Comparison of ENCODE assay signal across 19 cellular contexts in genomic region chr18:31549416-31549815, GRCh38. TPM values are rescaled to one million over a fixed set of nuclear protein-coding genes. Genes with fewer than 3 reads are reported as not detected.
"Had no signal": no experiment of that assay in that cellular context is flagged by ENCODE, and none has a peak within 500 bp of the region (broad histone marks: within the 10 kb centered on the region; RNA-seq: fewer than 3 reads in every experiment).

No MANE protein-coding gene starts in this region.

- H3K4me3 ChIP-seq: ascending aorta, pancreas, sigmoid colon, testis, upper lobe of left lung had no signal

- DNase-seq: activated CD4-positive, alpha-beta T cell treated with anti-CD3 and anti-CD28 coated beads for 36 hours; activated CD4-positive, alpha-beta T cell treated with anti-CD3 and anti-CD28 coated beads, Interleukin-2, amount 50 U/mL, for 48 hours; activated gamma-delta T cell; cortex of kidney; hypothalamus; left ventricle myocardium superior; naive thymus-derived CD4-positive, alpha-beta T cell; pancreas; sigmoid colon; stimulated activated CD4-positive, alpha-beta T cell treated with anti-CD3 and anti-CD28 coated beads, Interleukin-4, amount 100 ng/mL, for 24 hours; testis; upper lobe of left lung had no signal

- H3K9me3 Mint-ChIP-seq: activated naive CD4-positive, alpha-beta T cell treated with anti-CD3 and anti-CD28 coated beads, Interleukin-2, amount 50 U/mL, for 24 hours; naive thymus-derived CD4-positive, alpha-beta T cell; stimulated activated effector memory CD8-positive, alpha-beta T cell treated with anti-CD3 and anti-CD28 coated beads, Interleukin-12 subunit alpha, Interleukin-12 subunit beta, amount 100 ng/mL, for 72 hours; T-helper 2 cell treated with Interferon-gamma antibody and Interleukin-4, amounts not matched to agents 5 μg/mL and 100 μg/mL, for 36 hours had no signal

- H3K4me1 ChIP-seq: ascending aorta, sigmoid colon, testis, upper lobe of left lung had no signal

- H3K27ac Mint-ChIP-seq: activated CD4-positive, alpha-beta T cell treated with anti-CD3 and anti-CD28 coated beads for 36 hours; activated naive CD4-positive, alpha-beta T cell treated with anti-CD3 and anti-CD28 coated beads, Interleukin-2, amount 50 U/mL, for 24 hours; naive thymus-derived CD4-positive, alpha-beta T cell; stimulated activated effector memory CD8-positive, alpha-beta T cell treated with anti-CD3 and anti-CD28 coated beads, Interleukin-12 subunit alpha, Interleukin-12 subunit beta, amount 100 ng/mL, for 72 hours; T-helper 2 cell treated with Interferon-gamma antibody and Interleukin-4, amounts not matched to agents 5 μg/mL and 100 μg/mL, for 36 hours had no signal

- H3K36me3 Mint-ChIP-seq: activated naive CD4-positive, alpha-beta T cell treated with anti-CD3 and anti-CD28 coated beads, Interleukin-2, amount 50 U/mL, for 24 hours; naive thymus-derived CD4-positive, alpha-beta T cell; stimulated activated effector memory CD8-positive, alpha-beta T cell treated with anti-CD3 and anti-CD28 coated beads, Interleukin-12 subunit alpha, Interleukin-12 subunit beta, amount 100 ng/mL, for 72 hours had no signal

- H3K36me3 ChIP-seq: ascending aorta, neutrophil, sigmoid colon, upper lobe of left lung had no signal

- H3K9me3 ChIP-seq: ascending aorta, neutrophil, pancreas, sigmoid colon, testis, upper lobe of left lung had no signal

- H3K27me3 ChIP-seq: ascending aorta, neutrophil, pancreas, sigmoid colon, testis, upper lobe of left lung had no signal

- H3K27ac ChIP-seq: ascending aorta, neutrophil, pancreas, sigmoid colon, testis, upper lobe of left lung had no signal

- ATAC-seq: activated CD4-positive, alpha-beta T cell treated with anti-CD3 and anti-CD28 coated beads for 36 hours; left ventricle myocardium superior; naive thymus-derived CD4-positive, alpha-beta T cell; pancreas; stimulated activated effector memory CD8-positive, alpha-beta T cell treated with anti-CD3 and anti-CD28 coated beads, Interleukin-12 subunit alpha, Interleukin-12 subunit beta, amount 100 ng/mL, for 72 hours had no signal

- H3K4me1 Mint-ChIP-seq: activated CD4-positive, alpha-beta T cell treated with anti-CD3 and anti-CD28 coated beads for 36 hours; activated naive CD4-positive, alpha-beta T cell treated with anti-CD3 and anti-CD28 coated beads, Interleukin-2, amount 50 U/mL, for 24 hours; stimulated activated effector memory CD8-positive, alpha-beta T cell treated with anti-CD3 and anti-CD28 coated beads, Interleukin-12 subunit alpha, Interleukin-12 subunit beta, amount 100 ng/mL, for 72 hours had no signal

- H3K4me3 Mint-ChIP-seq: activated CD4-positive, alpha-beta T cell treated with anti-CD3 and anti-CD28 coated beads for 36 hours; activated naive CD4-positive, alpha-beta T cell treated with anti-CD3 and anti-CD28 coated beads, Interleukin-2, amount 50 U/mL, for 24 hours; naive thymus-derived CD4-positive, alpha-beta T cell; stimulated activated effector memory CD8-positive, alpha-beta T cell treated with anti-CD3 and anti-CD28 coated beads, Interleukin-12 subunit alpha, Interleukin-12 subunit beta, amount 100 ng/mL, for 72 hours; T-helper 2 cell treated with Interferon-gamma antibody and Interleukin-4, amounts not matched to agents 5 μg/mL and 100 μg/mL, for 36 hours had no signal

RNA-seq across cellular contexts. Expression of gene TTR, which starts 42.3 kb away (rescaled TPM):
- total RNA-seq: activated CD4-positive, alpha-beta T cell treated with anti-CD3 and anti-CD28 coated beads for 36 hours; kidney epithelial cell; left ventricle myocardium superior; mononuclear cell; naive thymus-derived CD4-positive, alpha-beta T cell had no signal
- polyA plus RNA-seq: naive thymus-derived CD4-positive, alpha-beta T cell had no signal
